ENCODE assay signal across 6 cellular contexts in the genomic region with DNA sequence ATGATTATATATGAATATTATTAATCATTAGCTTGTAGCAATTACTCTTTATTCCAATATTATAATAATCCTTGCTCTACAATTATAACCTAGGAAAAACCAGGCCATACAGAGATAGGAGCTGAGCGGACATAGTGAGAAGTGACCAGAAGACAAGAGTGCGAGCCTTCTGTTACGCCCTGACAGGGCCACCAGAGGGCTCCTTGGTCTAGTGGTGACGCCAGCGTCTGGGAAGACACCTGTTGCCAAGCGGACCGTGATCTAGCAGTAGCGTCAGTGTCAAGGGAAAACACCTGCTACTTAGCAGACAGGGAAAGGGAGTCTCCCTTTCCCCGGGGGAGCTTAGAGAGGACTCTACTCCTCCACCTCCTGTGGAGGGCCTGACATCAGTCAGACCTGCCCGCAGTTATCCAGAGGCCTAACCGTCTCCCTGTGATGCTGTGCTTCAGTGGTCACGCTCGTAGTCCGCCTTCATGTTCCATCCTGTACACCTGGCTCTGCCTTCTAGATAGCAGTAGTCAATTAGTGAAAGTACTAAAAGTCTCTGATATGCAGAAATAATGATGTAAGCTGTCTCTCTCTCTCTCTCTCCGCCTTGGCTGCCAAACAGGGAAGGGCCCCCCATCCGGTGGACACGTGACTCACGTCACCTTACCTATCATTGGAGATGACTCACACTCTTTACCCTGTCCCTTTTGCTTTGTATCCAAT. TPM values are rescaled to one million over a fixed set of nuclear protein-coding genes. Genes with fewer than 3 reads are reported as not detected.
DNase-seq lines count a peak whose midpoint lies in the region; ATAC-seq, FAIRE-seq and TF ChIP-seq lines count a peak whose summit lies in the region.
"Not testable (repeated sequence)": the region's sequence is repeated elsewhere in the genome, so short reads cannot be mapped to it uniquely, and the experiment has no call there.

No MANE protein-coding gene starts in this region.

- POLR2A ChIA-PET in activated CD4-positive, alpha-beta T cell treated with anti-CD3 and anti-CD28 coated beads for 36 hours (lab: Charles Lee): not testable (repeated sequence)

- not testable (repeated sequence) for H3K9ac ChIP-seq in colonic mucosa (ENCODE audit: low read depth in 2 of 2, low read length in 2 of 2)

- peak; percentile 92 for FAIRE-seq in GM12892 (lab: Jason Lieb, UNC)

- CTCF ChIA-PET in activated CD4-positive, alpha-beta T cell treated with anti-CD3 and anti-CD28 coated beads for 36 hours (lab: Charles Lee): interaction anchor here (0.7 to 2.8 kb wide), 9 partner anchors 8 to 490 kb away, joined by 3 to 19 read pairs (median 4); partner anchors contain the start of gene LCN8

- peak overlapping the region; percentile 44 for H3K27ac Mint-ChIP-seq in activated CD4-positive, alpha-beta T cell treated with anti-CD3 and anti-CD28 coated beads for 36 hours

- H3K36me3 Mint-ChIP-seq in activated CD4-positive, alpha-beta T cell treated with anti-CD3 and anti-CD28 coated beads for 36 hours (ENCODE audit: low read depth): not testable (repeated sequence)

- peak; percentile 53 for ATAC-seq in activated CD4-positive, alpha-beta T cell treated with anti-CD3 and anti-CD28 coated beads for 36 hours
- ATAC-seq in thoracic aorta (ENCODE audit: insufficient number of reproducible peaks, low FRiP score, low read depth): not testable (repeated sequence)

- H3K27me3 Mint-ChIP-seq in activated CD4-positive, alpha-beta T cell treated with anti-CD3 and anti-CD28 coated beads for 36 hours: not testable (repeated sequence)

- TF ChIP-seq CTCF in colonic mucosa (IDR thresholded peaks at IDR 0.05) (peak; percentile 30), thoracic aorta (IDR thresholded peaks at IDR 0.05) (peak; percentile 14)

- intact Hi-C loops in activated CD4-positive, alpha-beta T cell treated with anti-CD3 and anti-CD28 coated beads for 36 hours (cut with DNase I, micrococcal nuclease): loop anchor here in 1 of 2 experiments (1.0 kb wide), 2 partner anchors 16 to 18 kb away; no protein-coding TSS in a partner anchor
- intact Hi-C loops in colonic mucosa (cut with DNase I): not testable (repeated sequence)

- not testable (repeated sequence) for DNase-seq in GM12892 (ENCODE audit: insufficient read length); thoracic aorta (ENCODE audit: low spot score)
- peak; percentile 22 for DNase-seq in NCI-H345 treated with DMSO at 0.1 percent for 48 hours (lab: John Stamatoyannopoulos, UW; ENCODE audit: unreplicated experiment)
- peak; percentile 87 for DNase-seq in activated CD4-positive, alpha-beta T cell treated with anti-CD3 and anti-CD28 coated beads for 36 hours
- peak; percentile 77 for DNase-seq in colonic mucosa
- DNase-seq in mesenteric fat pad (ENCODE audit: low spot score): peak; percentile 67

- H3K36me3 ChIP-seq in colonic mucosa, thoracic aorta: not testable (repeated sequence)

- not testable (repeated sequence) for H3K4me1 ChIP-seq in colonic mucosa; thoracic aorta (ENCODE audit: control insufficient read depth in 1 of 2, low read depth in 2 of 2)

- H3K9me3 ChIP-seq in colonic mucosa, thoracic aorta: not testable (repeated sequence)

- not testable (repeated sequence) for H3K27ac ChIP-seq in colonic mucosa, thoracic aorta

- H3K4me1 Mint-ChIP-seq in activated CD4-positive, alpha-beta T cell treated with anti-CD3 and anti-CD28 coated beads for 36 hours: peaks cover 19% of the 10 kb centered on the region

- not testable (repeated sequence) for H3K4me3 Mint-ChIP-seq in activated CD4-positive, alpha-beta T cell treated with anti-CD3 and anti-CD28 coated beads for 36 hours

- not testable (repeated sequence) for TF ChIP-seq POLR2A in GM12892 (IDR thresholded peaks at IDR 0.05; ENCODE audit: low read depth, low read length)

- H3K27me3 ChIP-seq in colonic mucosa; thoracic aorta (replicated peaks; ENCODE audit: insufficient read depth): not testable (repeated sequence)

- H3K4me3 ChIP-seq in colonic mucosa, thoracic aorta: not testable (repeated sequence)

- not testable (repeated sequence) for H3K9me3 Mint-ChIP-seq in activated CD4-positive, alpha-beta T cell treated with anti-CD3 and anti-CD28 coated beads for 36 hours (ENCODE audit: low read depth)

RNA-seq across cellular contexts. Expression of gene LCN15, which starts 2.2 kb away (rescaled TPM):
- polyA plus RNA-seq in GM12892 (2012; ENCODE audit: missing spikeins): not detected
- not detected for total RNA-seq in activated CD4-positive, alpha-beta T cell treated with anti-CD3 and anti-CD28 coated beads for 36 hours
- total RNA-seq in colonic mucosa (1 to 10 TPM in 1 of 2 donors, not detected in 1; 3.4 TPM), mesenteric fat pad (0.32 TPM), thoracic aorta (not detected)

RNA-seq across cellular contexts. Expression of gene LCN8, which starts 8.5 kb away (rescaled TPM):
- polyA plus RNA-seq in GM12892 (2012; ENCODE audit: missing spikeins): not detected
- total RNA-seq in activated CD4-positive, alpha-beta T cell treated with anti-CD3 and anti-CD28 coated beads for 36 hours: not detected
- total RNA-seq in colonic mucosa (not detected), mesenteric fat pad (not detected), thoracic aorta (not detected)

RNA-seq across cellular contexts. Expression of gene LCN6, which starts 18.2 kb away (rescaled TPM):
- polyA plus RNA-seq in GM12892 (2012; ENCODE audit: missing spikeins): not detected
- total RNA-seq in activated CD4-positive, alpha-beta T cell treated with anti-CD3 and anti-CD28 coated beads for 36 hours: not detected
- 1 to 10 TPM in 1 of 2 donors, under 1 TPM in 1; 0.56 to 1.2 TPM for total RNA-seq in colonic mucosa
- total RNA-seq in mesenteric fat pad: 16.2 TPM
- 10 to 100 TPM in 1 of 2 donors, 1 to 10 TPM in 1; 4.5 to 25.3 TPM for total RNA-seq in thoracic aorta

RNA-seq across cellular contexts. Expression of gene LCN10, which starts 23.8 kb away (rescaled TPM):
- polyA plus RNA-seq in GM12892 (2012; ENCODE audit: missing spikeins): 2.4 TPM
- 1 to 10 TPM in 1 of 2 experiments, under 1 TPM in 1; 0.71 to 1.2 TPM for total RNA-seq in activated CD4-positive, alpha-beta T cell treated with anti-CD3 and anti-CD28 coated beads for 36 hours
- total RNA-seq in colonic mucosa (1 to 10 TPM in 1 of 2 donors, under 1 TPM in 1; 0.11 to 3.3 TPM), mesenteric fat pad (9.2 TPM), thoracic aorta (1 to 10 TPM; 3.1 to 9.4 TPM)

RNA-seq across cellular contexts. Expression of gene TMEM141, which starts 24.6 kb away (rescaled TPM):
- polyA plus RNA-seq in GM12892 (2012; ENCODE audit: missing spikeins): 34.6 TPM
- total RNA-seq in activated CD4-positive, alpha-beta T cell treated with anti-CD3 and anti-CD28 coated beads for 36 hours: 10 to 100 TPM; 30.9 to 47.1 TPM
- total RNA-seq in colonic mucosa (100 to 1,000 TPM; 236 to 366 TPM), mesenteric fat pad (33.0 TPM), thoracic aorta (10 to 100 TPM; 12.8 to 37.8 TPM)
